8 cellular contexts compared by ENCODE assay signal in genomic region chr9:127735530-127736176, GRCh38.
DNase-seq lines count a peak whose midpoint lies in the region; ATAC-seq and TF ChIP-seq lines count a peak whose summit lies in the region.

No MANE protein-coding gene starts in this region.

- H3K27ac ChIP-seq in coronary artery (peak overlapping the region; percentile 96 to 97), skin epidermis (peak overlapping the region in 14 of 21 experiments; percentile 15 to 99 (median 94))

- TF ChIP-seq CTCF in coronary artery (IDR thresholded peaks at IDR 0.05): no peak

- H3K4me3 ChIP-seq in coronary artery (no peak overlapping the region), skin epidermis (peak overlapping the region in 1 of 7 experiments; percentile 80)

- ATAC-seq in HG03439 (IDR thresholded peaks at IDR 0.05; ENCODE audit: unreplicated experiment) (peak; percentile 9), GM18907 (IDR thresholded peaks at IDR 0.05; ENCODE audit: unreplicated experiment) (no peak)

- DNase-seq in DMS53 (lab: John Stamatoyannopoulos, UW): peak; percentile 63
- DNase-seq in DMS53 treated with DMSO at 0.1 percent for 48 hours (lab: John Stamatoyannopoulos, UW; ENCODE audit: unreplicated experiment): no peak
- DNase-seq in coronary artery (ENCODE audit: low spot score): no peak
- DNase-seq in stimulated activated CD4-positive, alpha-beta T cell treated with anti-CD3 and anti-CD28 coated beads, Interleukin-2, amount 100 ng/mL, for 24 hours: no peak
- DNase-seq in NCI-H748 (lab: John Stamatoyannopoulos, UW; ENCODE audit: unreplicated experiment): no peak
